16 cellular contexts compared by ENCODE assay signal in the genomic region with DNA sequence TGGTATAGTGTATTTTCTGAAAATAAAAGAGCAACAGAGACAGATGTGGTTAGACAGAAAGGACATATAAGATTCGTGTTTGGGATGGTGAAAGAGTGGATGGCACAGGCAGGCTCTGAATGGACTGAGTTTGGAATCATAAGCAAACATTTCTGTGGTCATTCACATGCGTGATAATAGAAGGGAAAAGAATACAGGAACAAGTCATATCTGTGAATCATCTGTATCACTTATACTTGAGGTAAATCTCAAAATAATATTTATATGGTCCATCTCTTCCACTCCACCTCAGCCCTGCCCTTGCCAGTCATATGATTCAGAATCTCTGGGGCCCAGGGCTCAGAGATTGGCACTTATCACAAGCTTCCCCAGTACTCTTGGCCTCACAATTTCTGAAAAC.
"Had no signal": no experiment of that assay in that cellular context is flagged by ENCODE, and none has a peak within 500 bp of the region (broad histone marks: within the 10 kb centered on the region; RNA-seq: fewer than 3 reads in every experiment).

No MANE protein-coding gene starts in this region.

- H3K9me3 ChIP-seq: colonic mucosa, esophagus squamous epithelium, gastroesophageal sphincter, ovary, right lobe of liver had no signal

- H3K4me1 ChIP-seq: colonic mucosa, esophagus squamous epithelium, gastroesophageal sphincter, heart right ventricle, neural progenitor cell, right lobe of liver had no signal

- H3K4me2 ChIP-seq: neural progenitor cell had no signal

- FAIRE-seq: islet of Langerhans had no signal

- H3K4me1 Mint-ChIP-seq: naive B cell had no signal

- H3K27me3 ChIP-seq: colonic mucosa, esophagus squamous epithelium, gastroesophageal sphincter, heart right ventricle, neural progenitor cell, ovary, right lobe of liver had no signal

- ATAC-seq: gastroesophageal sphincter; heart right ventricle; right lobe of liver; stimulated activated naive CD8-positive, alpha-beta T cell treated with anti-CD3 and anti-CD28 coated beads, Interleukin-15, Interleukin-2, amounts not matched to agents 100 U/mL and 50 U/mL, for 24 hours had no signal

- DNase-seq: activated CD4-positive, alpha-beta T cell treated with anti-CD3 and anti-CD28 coated beads, Interleukin-2, amount 50 U/mL, for 1 hour; activated naive CD4-positive, alpha-beta T cell treated with Interleukin-2 at 50 U/mL for 16 hours; activated T-cell treated with anti-CD3 and anti-CD28 coated beads for 4 hours; caudate nucleus; colonic mucosa; esophagus squamous epithelium; heart right ventricle; naive B cell; ovary; right lobe of liver; stimulated activated naive CD8-positive, alpha-beta T cell treated with anti-CD3 and anti-CD28 coated beads, Interleukin-15, Interleukin-2, amounts not matched to agents 100 U/mL and 50 U/mL, for 24 hours; T-helper 9 cell; trophoblast cell had no signal

- H2AFZ ChIP-seq: neural progenitor cell had no signal

- H3K4me3 Mint-ChIP-seq: naive B cell, neural progenitor cell had no signal

- H3K36me3 Mint-ChIP-seq: naive B cell, neural progenitor cell had no signal

- H3K4me3 ChIP-seq: colonic mucosa, esophagus squamous epithelium, gastroesophageal sphincter, heart right ventricle, neural progenitor cell, ovary, right lobe of liver had no signal

- H3K27ac ChIP-seq: colonic mucosa, esophagus squamous epithelium, gastroesophageal sphincter, heart right ventricle, neural progenitor cell, ovary, right lobe of liver had no signal

- H3K9ac ChIP-seq: neural progenitor cell had no signal

- H3K27me3 Mint-ChIP-seq: naive B cell had no signal

- H3K36me3 ChIP-seq: colonic mucosa, esophagus squamous epithelium, gastroesophageal sphincter, heart right ventricle, neural progenitor cell, ovary, right lobe of liver had no signal

- H3K27ac Mint-ChIP-seq: naive B cell, neural progenitor cell had no signal
